14 cellular contexts compared by ENCODE assay signal in the genomic region with DNA sequence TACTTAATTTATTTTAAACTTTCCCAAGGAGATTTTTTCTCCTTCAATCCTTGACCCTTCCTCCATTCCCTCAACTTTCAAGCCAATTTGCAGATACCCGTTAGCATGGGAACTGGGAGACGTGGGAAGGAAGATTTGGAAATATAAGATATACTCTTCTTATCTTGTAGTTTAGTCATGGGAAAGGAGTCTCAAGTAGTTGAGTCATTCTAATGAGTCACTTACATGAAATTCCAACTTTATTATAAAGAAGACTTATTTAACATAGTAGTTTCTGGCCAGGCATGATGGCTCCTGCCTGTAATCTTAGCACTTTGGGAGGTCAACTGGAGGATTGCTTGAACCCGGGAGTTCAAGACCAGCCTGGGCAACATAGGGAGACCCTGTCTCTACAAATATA.
DNase-seq lines count a peak whose midpoint lies in the region; ATAC-seq and TF ChIP-seq lines count a peak whose summit lies in the region.
"Had no signal": no experiment of that assay in that cellular context is flagged by ENCODE, and none has a peak within 500 bp of the region (broad histone marks: within the 10 kb centered on the region; RNA-seq: fewer than 3 reads in every experiment).

No MANE protein-coding gene starts in this region.

- H3K9me3 ChIP-seq in mesodermal cell (ENCODE audit: control insufficient read depth, low read length), result no peaks in the 10 kb centered on the region
- H3K9me3 ChIP-seq: uterus had no signal

- peak overlapping the region; percentile 93 for H3K27ac ChIP-seq in mesodermal cell (ENCODE audit: low read depth, low read length, severe bottlenecking)
- H3K27ac ChIP-seq: uterus had no signal

- no peak overlapping the region for H3K4me3 ChIP-seq in mesodermal cell (ENCODE audit: extremely low read depth, insufficient read depth, low read length, poor library complexity, severe bottlenecking)
- H3K4me3 ChIP-seq: uterus had no signal

- peaks cover 39% of the 10 kb centered on the region for H3K9me3 Mint-ChIP-seq in chondrocyte (ENCODE audit: low read depth)

- no peaks in the 10 kb centered on the region for H3K27me3 Mint-ChIP-seq in chondrocyte (ENCODE audit: low read depth)
- H3K27me3 Mint-ChIP-seq: CD4-positive, alpha-beta T cell had no signal

- peaks cover 41% of the 10 kb centered on the region for H3K4me1 Mint-ChIP-seq in chondrocyte (ENCODE audit: low read depth)
- H3K4me1 Mint-ChIP-seq: IgD-negative memory B cell had no signal

- H3K36me3 ChIP-seq in mesodermal cell (ENCODE audit: control insufficient read depth, insufficient read depth, low read length), result no peaks in the 10 kb centered on the region
- H3K36me3 ChIP-seq: uterus had no signal

- peak overlapping the region; percentile 93 for H3K27ac Mint-ChIP-seq in chondrocyte (ENCODE audit: unreplicated experiment)
- H3K27ac Mint-ChIP-seq: activated naive CD4-positive, alpha-beta T cell treated with anti-CD3 and anti-CD28 coated beads, Interleukin-2, amount 50 U/mL, for 72 hours; CD4-positive, alpha-beta T cell; IgD-negative memory B cell had no signal

- H3K4me3 Mint-ChIP-seq in chondrocyte (ENCODE audit: unreplicated experiment), result no peak overlapping the region
- H3K4me3 Mint-ChIP-seq: CD4-positive, alpha-beta T cell; IgD-negative memory B cell had no signal

- H3K4me1 ChIP-seq in mesodermal cell (ENCODE audit: control insufficient read depth, insufficient read depth, low read length, poor library complexity, severe bottlenecking), result peaks cover 6% of the 10 kb centered on the region
- H3K4me1 ChIP-seq: uterus had no signal

- 80% methylated on average over 1 of the region's 3 CpGs; no CpG with 5 or more reads in 1 of the 2 experiments for WGBS in mesodermal cell (ENCODE audit: insufficient coverage in 2 of 2), 2 experiments

- TF ChIP-seq CTCF in chondrocyte (IDR thresholded peaks at IDR 0.05), result no peak

- DNase-seq in AG20443 (ENCODE audit: low spot score), result peak; percentile 71
- DNase-seq in LoVo (ENCODE audit: low spot score), result peak; percentile 34
- DNase-seq in chondrocyte (ENCODE audit: low spot score), result no peak
- DNase-seq in NCI-H2107 treated with DMSO at 0.1 percent for 48 hours (lab: John Stamatoyannopoulos, UW; ENCODE audit: unreplicated experiment), result no peak
- DNase-seq in amygdala (lab: John Stamatoyannopoulos, UW), result no peak
- no peak for DNase-seq in NCI-H2227 treated with DMSO at 0.1 percent for 48 hours (lab: John Stamatoyannopoulos, UW)
- DNase-seq: CD4-positive, alpha-beta T cell; NCI-H2081; T-helper 9 cell; uterus had no signal

- H3K36me3 Mint-ChIP-seq in chondrocyte (ENCODE audit: low read depth), result peaks cover 22% of the 10 kb centered on the region
- H3K36me3 Mint-ChIP-seq: activated naive CD4-positive, alpha-beta T cell treated with anti-CD3 and anti-CD28 coated beads, Interleukin-2, amount 50 U/mL, for 72 hours had no signal

- ATAC-seq in HG03442 (IDR thresholded peaks at IDR 0.05; ENCODE audit: unreplicated experiment), result no peak
- ATAC-seq: activated naive CD4-positive, alpha-beta T cell treated with anti-CD3 and anti-CD28 coated beads, Interleukin-2, amount 50 U/mL, for 72 hours had no signal

Comparison
In these comparisons a context has a peak if more than half of its experiments do, and no peak if none do; other contexts are left out.
1. DNase-seq: peak in AG20443 (single experiment) and LoVo (single experiment); none in chondrocyte (single experiment), NCI-H2107 treated with DMSO at 0.1 percent for 48 hours (single experiment), amygdala (0 of 56) and NCI-H2227 treated with DMSO at 0.1 percent for 48 hours (single experiment).